Comparison of ENCODE assay signal across 1 cellular context in genomic region chr9:127980056-127980705, GRCh38.
TF ChIP-seq lines count a peak whose summit lies in the region.

No MANE protein-coding gene starts in this region.

TF ChIP-seq in H1, 55 proteins besides CTCF, POLR2A, EP300 and RAD21:
- 0 out of 2 replicates have a peak, but pooled peaks have one; percentile 10 for TF ChIP-seq MAX (IDR thresholded peaks at IDR 0.05)
- TF ChIP-seq NRF1 (IDR thresholded peaks at IDR 0.05; ENCODE audit: low read depth, low read length) = no peak
- TF ChIP-seq BCL11A (IDR thresholded peaks at IDR 0.05; ENCODE audit: low read depth in 2 of 2, low read length in 2 of 2) = no peak
- no peak for TF ChIP-seq TAF1 (IDR thresholded peaks at IDR 0.05; ENCODE audit: low read depth, low read length)
- TF ChIP-seq TAF7 (optimal IDR thresholded peaks at IDR 0.05; ENCODE audit: borderline replicate concordance, low read depth, low read length) = peak; percentile 44
- no peak for TF ChIP-seq SP1 (IDR thresholded peaks at IDR 0.05; ENCODE audit: low read depth, low read length)
- peak; percentile 31 for TF ChIP-seq KDM4A (IDR thresholded peaks at IDR 0.05; ENCODE audit: low read depth, low read length, severe bottlenecking)
- TF ChIP-seq EGR1 (IDR thresholded peaks at IDR 0.05; ENCODE audit: borderline replicate concordance, low read depth, low read length) = peak; percentile 97
- 0 out of 4 replicates have a peak, but pooled peaks have one; percentile 11 to 15 for TF ChIP-seq SIN3A (conservative IDR thresholded peaks at IDR 0.05 in 1 of 2, IDR thresholded peaks at IDR 0.05 in 1 of 2; ENCODE audit: low read depth in 1 of 2, low read length in 2 of 2)
- TF ChIP-seq BACH1 (IDR thresholded peaks at IDR 0.05; ENCODE audit: low read length) = no peak
- no peak for TF ChIP-seq RBBP5 (IDR thresholded peaks at IDR 0.05; ENCODE audit: borderline replicate concordance, low read depth, low read length)
- no peak for TF ChIP-seq JUN (IDR thresholded peaks at IDR 0.05; ENCODE audit: low read depth, low read length)
- TF ChIP-seq PHF8 (conservative IDR thresholded peaks at IDR 0.05; ENCODE audit: low read depth, low read length) = no peak
TF ChIP-seq in H1: peak in this region for 5.
